Comparison of ENCODE assay signal across 22 cellular contexts in genomic region chr5:89281211-89281610, GRCh38.
"Had no signal": no experiment of that assay in that cellular context is flagged by ENCODE, and none has a peak within 500 bp of the region (broad histone marks: within the 10 kb centered on the region; RNA-seq: fewer than 3 reads in every experiment).

No MANE protein-coding gene starts in this region.

- FAIRE-seq: kidney, TTC549 had no signal

- ATAC-seq: activated CD4-positive, alpha-beta T cell treated with anti-CD3 and anti-CD28 coated beads for 36 hours; activated T-cell treated with anti-CD3 and anti-CD28 coated beads, Interleukin-2, amount 50 U/mL, for 4 hours; body of pancreas; foreskin keratinocyte; left lobe of liver; naive thymus-derived CD4-positive, alpha-beta T cell had no signal

- H3K4me1 Mint-ChIP-seq: activated CD4-positive, alpha-beta T cell treated with anti-CD3 and anti-CD28 coated beads for 36 hours; naive thymus-derived CD4-positive, alpha-beta T cell had no signal

- H3K36me3 Mint-ChIP-seq: naive thymus-derived CD4-positive, alpha-beta T cell had no signal

- H3K9me3 Mint-ChIP-seq: activated naive CD4-positive, alpha-beta T cell treated with anti-CD3 and anti-CD28 coated beads for 36 hours had no signal

- H3K4me3 Mint-ChIP-seq: activated CD4-positive, alpha-beta T cell treated with anti-CD3 and anti-CD28 coated beads for 36 hours; activated naive CD4-positive, alpha-beta T cell treated with anti-CD3 and anti-CD28 coated beads for 36 hours; activated T-cell treated with anti-CD3 and anti-CD28 coated beads, Interleukin-2, amount 50 U/mL, for 4 hours; naive thymus-derived CD4-positive, alpha-beta T cell; neural crest cell had no signal

- H3K27ac ChIP-seq: body of pancreas, lower lobe of right lung, stomach, suprapubic skin, transverse colon, uterus had no signal

- H3K36me3 ChIP-seq: lower lobe of right lung, stomach, suprapubic skin, transverse colon, uterus had no signal

- H3K9me3 ChIP-seq: body of pancreas, lower lobe of right lung, stomach, suprapubic skin, transverse colon, uterus had no signal

- H3K27ac Mint-ChIP-seq: activated CD4-positive, alpha-beta T cell treated with anti-CD3 and anti-CD28 coated beads for 36 hours; activated naive CD4-positive, alpha-beta T cell treated with anti-CD3 and anti-CD28 coated beads for 36 hours; naive thymus-derived CD4-positive, alpha-beta T cell had no signal

- H3K27me3 ChIP-seq: body of pancreas, foreskin keratinocyte, stomach, suprapubic skin, transverse colon, uterus had no signal

- H3K4me1 ChIP-seq: body of pancreas, stomach, suprapubic skin, transverse colon, uterus had no signal

- H3K4me3 ChIP-seq: body of pancreas, lower lobe of right lung, stomach, suprapubic skin, transverse colon, uterus had no signal

- DNase-seq: activated CD4-positive, alpha-beta T cell treated with anti-CD3 and anti-CD28 coated beads for 36 hours; activated CD4-positive, alpha-beta T cell treated with anti-CD3 and anti-CD28 coated beads, Interleukin-2, amount 50 U/mL, for 4 hours; activated CD8-positive, alpha-beta memory T cell treated with anti-CD3 and anti-CD28 coated beads for 24 hours; activated CD8-positive, alpha-beta memory T cell treated with anti-CD3 and anti-CD28 coated beads, Interleukin-2, amount 50 U/mL, for 4 hours; activated naive CD4-positive, alpha-beta T cell treated with anti-CD3 and anti-CD28 coated beads for 36 hours; activated T-cell treated with anti-CD3 and anti-CD28 coated beads, Interleukin-2, amount 50 U/mL, for 4 hours; body of pancreas; caudate nucleus; effector memory CD4-positive, alpha-beta T cell; foreskin keratinocyte; kidney; lower lobe of right lung; naive thymus-derived CD4-positive, alpha-beta T cell; stimulated activated CD4-positive, alpha-beta T cell treated with anti-CD3 and anti-CD28 coated beads, Interleukin-4, amount 100 ng/mL, for 4 hours; stomach; T-helper 1 cell; transverse colon; uterus had no signal
